In the genomic region with DNA sequence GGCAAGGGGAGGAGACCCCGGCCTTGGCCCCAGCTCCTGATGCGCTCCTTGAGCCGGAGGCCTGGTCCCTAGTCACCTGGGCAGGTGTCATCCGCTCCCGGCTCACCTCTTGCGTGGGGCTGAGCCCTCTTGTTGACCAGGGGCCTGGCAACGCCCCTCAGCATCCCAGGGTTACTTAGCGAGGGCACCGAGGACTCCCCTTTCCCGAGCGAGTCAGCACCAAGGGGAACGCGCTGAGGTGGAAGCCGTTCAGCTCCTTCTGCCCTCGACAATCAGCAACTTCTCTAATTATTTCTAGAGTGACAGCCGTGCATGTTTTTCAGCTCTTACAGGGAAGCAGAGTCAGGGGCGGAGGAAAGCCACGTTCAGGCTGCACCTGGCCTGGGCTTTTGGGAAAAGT, we compare ENCODE assay signal across 8 cellular contexts. TPM values are rescaled to one million over a fixed set of nuclear protein-coding genes. Genes with fewer than 3 reads are reported as not detected.
DNase-seq lines count a peak whose midpoint lies in the region; ATAC-seq, FAIRE-seq and TF ChIP-seq lines count a peak whose summit lies in the region.

No MANE protein-coding gene starts in this region.

- DNase-seq in activated naive CD4-positive, alpha-beta T cell treated with anti-CD3 and anti-CD28 coated beads, Interleukin-2, amount 10 ng/mL, durations not matched to agents 7 days and 5 days: peak; percentile 26
- DNase-seq in activated naive CD4-positive, alpha-beta T cell treated with anti-CD3 and anti-CD28 coated beads, Interleukin-2, amount 50 U/mL, for 16 hours: no peak
- DNase-seq in activated naive CD8-positive, alpha-beta T cell treated with anti-CD3 and anti-CD28 coated beads, Interleukin-2, amount 50 U/mL, for 24 hours: no peak
- no peak for DNase-seq in HepG2 (ENCODE audit: low spot score)
- DNase-seq in upper lobe of left lung: no peak
- no peak for DNase-seq in H54 (ENCODE audit: insufficient read length, low spot score)
- no peak for DNase-seq in activated CD8-positive, alpha-beta memory T cell treated with anti-CD3 and anti-CD28 coated beads, Interleukin-2, amount 50 U/mL, for 4 hours

- peaks cover 37% of the 10 kb centered on the region for H3K4me1 ChIP-seq in HepG2 (ENCODE audit: insufficient read depth, low read length)
- H3K4me1 ChIP-seq in upper lobe of left lung: peaks cover 24 to 35% (median 28%) of the 10 kb centered on the region in 4 donors

- WGBS in HepG2 (ENCODE audit: low lambda C conversion rate): 84% methylated on average over 3 of the region's 18 CpGs
- WGBS in upper lobe of left lung, 2 donors: 24 to 40% methylated on average over 3 to 7 of the region's 18 CpGs

- ATAC-seq in activated naive CD8-positive, alpha-beta T cell treated with anti-CD3 and anti-CD28 coated beads, Interleukin-2, amount 50 U/mL, for 24 hours: no peak
- ATAC-seq in HepG2 (no peak), upper lobe of left lung (ENCODE audit: low FRiP score in 2 of 2) (peak in 1 of 2 donors; percentile 13), HG03342 (IDR thresholded peaks at IDR 0.05; ENCODE audit: unreplicated experiment) (no peak)

- no peaks in the 10 kb centered on the region for H3K36me3 ChIP-seq in HepG2 (replicated peaks in 1 of 2; ENCODE audit: control insufficient read depth in 1 of 2, insufficient read depth in 2 of 2, low read length in 2 of 2)
- no peaks in the 10 kb centered on the region for H3K36me3 ChIP-seq in upper lobe of left lung

- H3K9me3 Mint-ChIP-seq in activated naive CD4-positive, alpha-beta T cell treated with anti-CD3 and anti-CD28 coated beads, Interleukin-2, amount 10 ng/mL, durations not matched to agents 7 days and 5 days: no peaks in the 10 kb centered on the region
- H3K9me3 Mint-ChIP-seq in activated naive CD8-positive, alpha-beta T cell treated with anti-CD3 and anti-CD28 coated beads, Interleukin-2, amount 50 U/mL, for 24 hours: peaks cover 4% of the 10 kb centered on the region

- H2AFZ ChIP-seq in HepG2 (ENCODE audit: low read length): no peak overlapping the region

- POLR2A ChIA-PET in HepG2 (lab: Yijun Ruan, JAX): no interaction called here

- H3K9ac ChIP-seq in HepG2 (ENCODE audit: insufficient read depth, low read depth, low read length): no peak overlapping the region

- H3K4me3 ChIP-seq in HepG2 (replicated peaks in 1 of 3; ENCODE audit: insufficient read depth in 1 of 3, low read depth in 2 of 3, low read length in 3 of 3) (peak overlapping the region in 1 of 3 experiments; percentile 43; a peak in 2 of 6 replicates), upper lobe of left lung (peak overlapping the region; percentile 36 to 68 (median 54))

- in situ Hi-C loops in HepG2 (cut with HindIII; ENCODE audit: extremely low pct_ligation_motif_present, low pct_unique_long_range_greater_than_20kb): loop anchor here (10.0 kb wide), 1 partner anchor 304 kb away; no protein-coding TSS in a partner anchor

- CTCF ChIA-PET in activated naive CD4-positive, alpha-beta T cell treated with anti-CD3 and anti-CD28 coated beads, Interleukin-2, amount 10 ng/mL, durations not matched to agents 7 days and 5 days (lab: Charles Lee): interaction anchor here (2.0 kb wide), 1 partner anchor 303 kb away, joined by 6 read pairs; no protein-coding TSS in a partner anchor
- CTCF ChIA-PET in HepG2 (lab: Yijun Ruan, JAX; ENCODE audit: low intra/inter-chr PET ratio, low total read pairs): no interaction called here

- H3K4me1 Mint-ChIP-seq in activated naive CD4-positive, alpha-beta T cell treated with anti-CD3 and anti-CD28 coated beads, Interleukin-2, amount 10 ng/mL, durations not matched to agents 7 days and 5 days: peaks cover 24% of the 10 kb centered on the region
- H3K4me1 Mint-ChIP-seq in activated naive CD8-positive, alpha-beta T cell treated with anti-CD3 and anti-CD28 coated beads, Interleukin-2, amount 50 U/mL, for 24 hours: peaks cover 14% of the 10 kb centered on the region

- H3K27ac ChIP-seq in HepG2 (ENCODE audit: extremely low read length, insufficient read depth, low read length) (no peak overlapping the region), upper lobe of left lung (no peak overlapping the region)

- TF ChIP-seq POLR2A in HepG2 (IDR thresholded peaks at IDR 0.05; ENCODE audit: insufficient read depth in 1 of 2, low read depth in 2 of 2, low read length in 2 of 2): no peak
- no peak for TF ChIP-seq POLR2A in upper lobe of left lung (IDR thresholded peaks at IDR 0.05)
- TF ChIP-seq POLR2A in H54 (IDR thresholded peaks at IDR 0.05; ENCODE audit: low read depth, low read length): no peak

- TF ChIP-seq CTCF in HepG2 (CRISPR knock-in tag; IDR thresholded peaks at IDR 0.05): no peak
- peak in 1 of 6 experiments; percentile 0 for TF ChIP-seq CTCF in upper lobe of left lung (IDR thresholded peaks at IDR 0.05)

- intact Hi-C loops in HepG2 (cut with micrococcal nuclease; ENCODE audit: unreplicated experiment): loop anchor here (10.0 kb wide), 1 partner anchor 124 kb away; no protein-coding TSS in a partner anchor

- no peak overlapping the region for H3K27ac Mint-ChIP-seq in activated naive CD4-positive, alpha-beta T cell treated with anti-CD3 and anti-CD28 coated beads, Interleukin-2, amount 10 ng/mL, durations not matched to agents 7 days and 5 days
- no peak overlapping the region for H3K27ac Mint-ChIP-seq in activated naive CD8-positive, alpha-beta T cell treated with anti-CD3 and anti-CD28 coated beads, Interleukin-2, amount 50 U/mL, for 24 hours

- H3K79me2 ChIP-seq in HepG2 (ENCODE audit: insufficient read depth, low read length): peaks cover 10% of the 10 kb centered on the region

- no peaks in the 10 kb centered on the region for H3K9me3 ChIP-seq in HepG2 (ENCODE audit: low read length)
- H3K9me3 ChIP-seq in upper lobe of left lung: no peaks in the 10 kb centered on the region

- no peaks in the 10 kb centered on the region for H4K20me1 ChIP-seq in HepG2 (ENCODE audit: insufficient read depth, low read length)

- FAIRE-seq in HepG2 (lab: Jason Lieb, UNC) (no peak), H54 (lab: Jason Lieb, UNC) (no peak)

- BruUV-seq in HepG2 (replicated peaks; lab: Mats Ljungman, UMichigan): no TSS peak

- peaks cover 2 to 7% of the 10 kb centered on the region in 2 experiments; a peak in 2 of 5 replicates for H3K27me3 ChIP-seq in HepG2 (ENCODE audit: control insufficient read depth in 1 of 2, insufficient read depth in 2 of 2, low read length in 2 of 2)
- H3K27me3 ChIP-seq in upper lobe of left lung: peaks cover 0 to 13% (median 0%) of the 10 kb centered on the region in 4 donors

- no peak for TF ChIP-seq RAD21 in HepG2 (CRISPR knock-in tag; IDR thresholded peaks at IDR 0.05)

- H3K4me3 Mint-ChIP-seq in activated naive CD4-positive, alpha-beta T cell treated with anti-CD3 and anti-CD28 coated beads, Interleukin-2, amount 10 ng/mL, durations not matched to agents 7 days and 5 days: peak overlapping the region; percentile 64
- peak overlapping the region; percentile 53 for H3K4me3 Mint-ChIP-seq in activated naive CD8-positive, alpha-beta T cell treated with anti-CD3 and anti-CD28 coated beads, Interleukin-2, amount 50 U/mL, for 24 hours

- TF ChIP-seq EP300 in HepG2 (IDR thresholded peaks at IDR 0.05; ENCODE audit: low read depth in 2 of 2, low read length in 2 of 2): no peak
- no peak for TF ChIP-seq EP300 in HepG2 (CRISPR knock-in tag; IDR thresholded peaks at IDR 0.05; ENCODE audit: borderline replicate concordance)
- TF ChIP-seq EP300 in upper lobe of left lung (IDR thresholded peaks at IDR 0.05): no peak

- peaks cover 71% of the 10 kb centered on the region for H3K27me3 Mint-ChIP-seq in activated naive CD4-positive, alpha-beta T cell treated with anti-CD3 and anti-CD28 coated beads, Interleukin-2, amount 10 ng/mL, durations not matched to agents 7 days and 5 days
- H3K27me3 Mint-ChIP-seq in activated naive CD8-positive, alpha-beta T cell treated with anti-CD3 and anti-CD28 coated beads, Interleukin-2, amount 50 U/mL, for 24 hours: peaks cover 40% of the 10 kb centered on the region

- peak overlapping the region; percentile 27; the same call in 1 of the 2 replicates for H3K4me2 ChIP-seq in HepG2 (ENCODE audit: low read depth, low read length)

- H3K36me3 Mint-ChIP-seq in activated naive CD4-positive, alpha-beta T cell treated with anti-CD3 and anti-CD28 coated beads, Interleukin-2, amount 10 ng/mL, durations not matched to agents 7 days and 5 days: no peaks in the 10 kb centered on the region
- H3K36me3 Mint-ChIP-seq in activated naive CD8-positive, alpha-beta T cell treated with anti-CD3 and anti-CD28 coated beads, Interleukin-2, amount 50 U/mL, for 24 hours (ENCODE audit: low read depth): no peaks in the 10 kb centered on the region

TF ChIP-seq in HepG2, 621 proteins besides CTCF, POLR2A, EP300 and RAD21 (continues in another document):
- no peak for TF ChIP-seq ZNF30 (CRISPR knock-in tag; IDR thresholded peaks at IDR 0.05)

RNA-seq across cellular contexts. Expression of gene SLC45A1, which starts 0.5 kb away (rescaled TPM):
- total RNA-seq in HepG2 (2016; rRNA removed; fragmentation: Illumina TruSeq; extraction: Trizol) (not detected in 2 replicates), upper lobe of left lung (1 to 10 TPM in 2 of 6 donors, under 1 TPM in 2, not detected in 2; 0.91 to 1.4 (median 1.0) TPM)
- not detected in 2 replicates for total RNA-seq in HepG2 (2016; cell fraction: cytosol; rRNA removed; fragmentation: Illumina TruSeq; extraction: Trizol; ENCODE audit: low read depth)
- not detected in 2 replicates for total RNA-seq in HepG2 (2016; cell fraction: insoluble cytoplasmic fraction; rRNA removed; fragmentation: Illumina TruSeq; extraction: Trizol)
- not detected in 2 replicates for total RNA-seq in HepG2 (2016; cell fraction: membrane; rRNA removed; fragmentation: Illumina TruSeq; extraction: Trizol)
- not detected in 2 replicates for total RNA-seq in HepG2 (2016; cell fraction: nucleus; rRNA removed; fragmentation: Illumina TruSeq; extraction: Trizol)
- 0.05 TPM in 1 of 2 replicates, not detected in the other for polyA plus RNA-seq in HepG2 (2011; rRNA removed)
- polyA plus RNA-seq in HepG2 (2011; cell fraction: cytosol; rRNA removed): 0.03 TPM in 1 of 2 replicates, not detected in the other
- 0.09 TPM in 1 of 2 replicates, not detected in the other for polyA plus RNA-seq in HepG2 (2011; cell fraction: nucleus; rRNA removed)
- polyA plus RNA-seq in HepG2 (2012): not detected in 2 replicates
- not detected in 2 replicates for polyA plus RNA-seq in HepG2 (2016; cell fraction: cytosol; fragmentation: Illumina TruSeq; extraction: Trizol; ENCODE audit: low read depth)
- not detected in 2 replicates for polyA plus RNA-seq in HepG2 (2016; cell fraction: insoluble cytoplasmic fraction; fragmentation: Illumina TruSeq; extraction: Trizol; ENCODE audit: low read depth)
- not detected in 2 replicates for polyA plus RNA-seq in HepG2 (2016; cell fraction: membrane; fragmentation: Illumina TruSeq; extraction: Trizol; ENCODE audit: low read depth)
- polyA plus RNA-seq in HepG2 (2016; cell fraction: nucleus; fragmentation: Illumina TruSeq; extraction: Trizol; ENCODE audit: insufficient read depth, low read depth): not detected in 2 replicates
- not detected in 2 replicates for polyA minus RNA-seq in HepG2 (2011; rRNA and poly(A)+ RNA removed; ENCODE audit: low replicate concordance)
- polyA minus RNA-seq in HepG2 (2011; cell fraction: cytosol; rRNA and poly(A)+ RNA removed): not detected in 2 replicates
- not detected in 2 replicates for polyA minus RNA-seq in HepG2 (2011; cell fraction: nucleus; rRNA and poly(A)+ RNA removed)
